8 cellular contexts compared by ENCODE assay signal in the genomic region with DNA sequence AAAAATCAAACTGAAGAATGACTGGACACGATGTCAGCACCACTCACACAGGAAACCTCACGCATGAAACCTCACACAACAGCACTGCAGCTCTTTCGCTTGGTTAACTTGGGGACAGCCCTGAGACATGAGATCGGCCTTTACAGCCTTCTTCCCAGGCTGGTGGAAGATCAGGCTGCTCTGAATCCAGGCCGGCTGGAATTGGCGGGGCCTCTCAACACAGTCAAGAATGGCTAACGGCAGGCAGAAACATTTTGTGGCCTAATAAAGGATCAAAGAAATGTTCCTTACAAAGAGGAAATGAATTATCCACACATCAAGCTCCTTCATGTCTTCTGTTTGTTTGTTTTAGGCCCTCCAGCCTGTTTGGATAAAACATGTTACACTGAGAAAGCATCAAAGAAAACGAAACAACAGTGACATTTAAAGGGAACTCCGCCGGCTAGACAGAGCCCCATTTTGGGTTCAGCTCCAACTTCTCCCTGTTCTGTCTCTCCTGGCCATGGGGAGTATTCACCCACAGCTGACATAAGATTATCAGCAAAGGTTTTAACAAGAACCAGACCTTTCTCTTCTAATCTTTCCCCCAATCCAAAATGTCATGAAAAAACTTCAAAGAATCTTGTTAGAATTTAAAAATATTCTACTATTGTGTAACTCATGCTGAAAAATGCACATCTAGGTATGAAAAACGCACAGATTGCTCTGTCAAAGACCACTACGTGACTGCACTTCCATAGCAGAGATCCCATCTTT.
DNase-seq lines count a peak whose midpoint lies in the region; ATAC-seq and TF ChIP-seq lines count a peak whose summit lies in the region.

No MANE protein-coding gene starts in this region.

- H3K27ac ChIP-seq in upper lobe of right lung = peak overlapping the region; percentile 69
- H3K27ac ChIP-seq in tibial artery = peak overlapping the region in 1 of 2 donors; percentile 11

- peaks cover 0 to 4% of the 10 kb centered on the region in 2 donors for H3K9me3 Mint-ChIP-seq in activated naive CD4-positive, alpha-beta T cell treated with anti-CD3 and anti-CD28 coated beads, Interleukin-2, amount 50 U/mL, for 72 hours
- H3K9me3 Mint-ChIP-seq in activated naive CD4-positive, alpha-beta T cell treated with anti-CD3 and anti-CD28 coated beads, Interleukin-2, amount 10 ng/mL, durations not matched to agents 7 days and 5 days = no peaks in the 10 kb centered on the region

- intact Hi-C loops in upper lobe of right lung (cut with DNase I) (no loop called here), tibial artery (cut with DNase I; ENCODE audit: low total_unique reads) (no loop called here)

- no peak for DNase-seq in activated naive CD4-positive, alpha-beta T cell treated with anti-CD3 and anti-CD28 coated beads, Interleukin-2, amount 50 U/mL, for 72 hours (ENCODE audit: low spot score in 2 of 2)
- DNase-seq in activated naive CD4-positive, alpha-beta T cell treated with anti-CD3 and anti-CD28 coated beads, Interleukin-2, amount 10 ng/mL, durations not matched to agents 7 days and 5 days = no peak
- peak; percentile 56 for DNase-seq in choroid plexus epithelial cell (ENCODE audit: low read depth)
- peak; percentile 76 for DNase-seq in left kidney (ENCODE audit: low read depth, low spot score)
- DNase-seq in upper lobe of right lung = no peak
- no peak for DNase-seq in tibial artery

- H3K27me3 Mint-ChIP-seq in activated naive CD4-positive, alpha-beta T cell treated with anti-CD3 and anti-CD28 coated beads, Interleukin-2, amount 10 ng/mL, durations not matched to agents 7 days and 5 days = no peaks in the 10 kb centered on the region

- H3K27ac Mint-ChIP-seq in activated naive CD4-positive, alpha-beta T cell treated with anti-CD3 and anti-CD28 coated beads, Interleukin-2, amount 50 U/mL, for 72 hours = no peak overlapping the region
- H3K27ac Mint-ChIP-seq in activated naive CD4-positive, alpha-beta T cell treated with anti-CD3 and anti-CD28 coated beads, Interleukin-2, amount 10 ng/mL, durations not matched to agents 7 days and 5 days = no peak overlapping the region

- peaks cover 4 to 20% of the 10 kb centered on the region in 2 donors for H3K36me3 Mint-ChIP-seq in activated naive CD4-positive, alpha-beta T cell treated with anti-CD3 and anti-CD28 coated beads, Interleukin-2, amount 50 U/mL, for 72 hours
- peaks cover 15% of the 10 kb centered on the region for H3K36me3 Mint-ChIP-seq in activated naive CD4-positive, alpha-beta T cell treated with anti-CD3 and anti-CD28 coated beads, Interleukin-2, amount 10 ng/mL, durations not matched to agents 7 days and 5 days

- peak; percentile 65 to 87 for ATAC-seq in activated naive CD4-positive, alpha-beta T cell treated with anti-CD3 and anti-CD28 coated beads, Interleukin-2, amount 50 U/mL, for 72 hours
- ATAC-seq in upper lobe of right lung (no peak), HG02678 (IDR thresholded peaks at IDR 0.05; ENCODE audit: unreplicated experiment) (no peak), GM21526 (IDR thresholded peaks at IDR 0.05; ENCODE audit: low FRiP score, unreplicated experiment) (no peak)

- no peaks in the 10 kb centered on the region for H3K9me3 ChIP-seq in upper lobe of right lung
- H3K9me3 ChIP-seq in tibial artery = no peaks in the 10 kb centered on the region

- H3K4me1 Mint-ChIP-seq in activated naive CD4-positive, alpha-beta T cell treated with anti-CD3 and anti-CD28 coated beads, Interleukin-2, amount 10 ng/mL, durations not matched to agents 7 days and 5 days = peaks cover 8% of the 10 kb centered on the region

- no peak overlapping the region for H3K4me3 Mint-ChIP-seq in activated naive CD4-positive, alpha-beta T cell treated with anti-CD3 and anti-CD28 coated beads, Interleukin-2, amount 10 ng/mL, durations not matched to agents 7 days and 5 days

- H3K4me3 ChIP-seq in choroid plexus epithelial cell (ENCODE audit: low read depth, low read length) = no peak overlapping the region
- peak overlapping the region; percentile 20 for H3K4me3 ChIP-seq in upper lobe of right lung
- H3K4me3 ChIP-seq in tibial artery = no peak overlapping the region

- CTCF ChIA-PET in activated naive CD4-positive, alpha-beta T cell treated with anti-CD3 and anti-CD28 coated beads, Interleukin-2, amount 10 ng/mL, durations not matched to agents 7 days and 5 days (lab: Charles Lee) = interaction anchor here (0.8 to 2.3 kb wide), 3 partner anchors 14 to 71 kb away, joined by 3 to 8 read pairs (median 3); no protein-coding TSS in a partner anchor

- no peaks in the 10 kb centered on the region for H3K36me3 ChIP-seq in upper lobe of right lung
- no peaks in the 10 kb centered on the region for H3K36me3 ChIP-seq in tibial artery

- H3K27me3 ChIP-seq in upper lobe of right lung = no peaks in the 10 kb centered on the region
- no peaks in the 10 kb centered on the region for H3K27me3 ChIP-seq in tibial artery

- H3K4me1 ChIP-seq in upper lobe of right lung = peaks cover 20% of the 10 kb centered on the region
- no peaks in the 10 kb centered on the region for H3K4me1 ChIP-seq in tibial artery

- TF ChIP-seq CTCF in choroid plexus epithelial cell (conservative IDR thresholded peaks at IDR 0.05; ENCODE audit: low read depth, low read length) (no peak), upper lobe of right lung (IDR thresholded peaks at IDR 0.05) (no peak), tibial artery (IDR thresholded peaks at IDR 0.05) (no peak)

Comparison
In these comparisons a context has a peak if more than half of its experiments do, and no peak if none do; other contexts are left out.
1. ATAC-seq: peak in activated naive CD4-positive, alpha-beta T cell treated with anti-CD3 and anti-CD28 coated beads, Interleukin-2, amount 50 U/mL, for 72 hours (2 of 2); none in upper lobe of right lung (single experiment), HG02678 (single experiment) and GM21526 (single experiment).
2. DNase-seq: peak in choroid plexus epithelial cell (single experiment) and left kidney (single experiment); none in activated naive CD4-positive, alpha-beta T cell treated with anti-CD3 and anti-CD28 coated beads, Interleukin-2, amount 50 U/mL, for 72 hours (0 of 2), activated naive CD4-positive, alpha-beta T cell treated with anti-CD3 and anti-CD28 coated beads, Interleukin-2, amount 10 ng/mL, durations not matched to agents 7 days and 5 days (single experiment), upper lobe of right lung (single experiment) and tibial artery (0 of 2).